1 cellular context compared by ENCODE assay signal in the genomic region with DNA sequence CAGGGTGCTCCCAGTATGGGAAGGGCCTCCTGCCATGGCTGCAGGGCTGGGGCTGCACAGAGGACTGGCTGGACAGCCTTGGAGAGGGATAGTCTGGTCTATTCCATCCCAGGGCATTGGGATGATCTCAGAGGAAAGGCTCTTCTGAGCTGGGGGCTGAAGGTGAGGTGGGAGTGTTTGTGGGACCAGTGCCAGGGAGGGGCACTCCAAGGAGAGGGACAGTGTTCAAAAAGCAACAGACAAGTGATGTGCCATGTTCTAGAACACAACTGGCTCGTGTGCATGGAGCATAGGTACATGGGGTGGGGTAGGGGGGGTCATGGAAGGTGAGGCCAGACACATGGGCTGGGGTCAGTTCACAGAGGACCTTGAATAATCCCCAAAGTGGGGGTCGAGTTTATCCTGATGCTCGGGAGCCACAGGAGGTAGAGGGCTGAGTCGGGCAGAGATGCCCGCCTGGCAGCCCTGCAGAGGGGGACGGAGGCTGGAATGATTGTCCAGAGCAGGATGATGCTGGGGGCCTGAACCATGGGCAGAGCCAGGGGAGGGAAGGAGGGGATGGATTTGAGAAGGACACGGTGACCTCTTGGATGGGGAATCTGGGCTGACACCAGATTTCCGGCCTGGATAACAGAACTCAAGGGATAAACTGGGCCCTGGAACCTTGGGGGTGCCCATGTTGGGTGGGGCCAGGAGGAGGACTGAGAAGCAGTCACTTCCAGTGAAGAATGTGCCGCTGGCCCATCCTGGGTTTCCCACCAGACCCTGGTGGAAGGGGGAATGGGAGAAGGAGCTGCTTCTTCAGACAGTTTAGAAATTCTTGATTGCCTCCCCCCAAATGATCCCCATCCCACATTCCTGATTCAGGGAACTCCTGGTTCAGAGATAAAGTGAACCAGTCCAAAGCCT.
TF ChIP-seq lines count a peak whose summit lies in the region.

No MANE protein-coding gene starts in this region.

TF ChIP-seq in H1, 55 proteins besides CTCF, POLR2A, EP300 and RAD21:
- TF ChIP-seq HDAC2 (IDR thresholded peaks at IDR 0.05; ENCODE audit: borderline replicate concordance in 1 of 2, low read depth in 2 of 2, low read length in 2 of 2) (no peak), RFX5 (IDR thresholded peaks at IDR 0.05; ENCODE audit: borderline replicate concordance, low read depth, low read length) (no peak), HDAC6 (IDR thresholded peaks at IDR 0.05; ENCODE audit: low read depth, low read length) (no peak)
- TF ChIP-seq, protein P1, sequence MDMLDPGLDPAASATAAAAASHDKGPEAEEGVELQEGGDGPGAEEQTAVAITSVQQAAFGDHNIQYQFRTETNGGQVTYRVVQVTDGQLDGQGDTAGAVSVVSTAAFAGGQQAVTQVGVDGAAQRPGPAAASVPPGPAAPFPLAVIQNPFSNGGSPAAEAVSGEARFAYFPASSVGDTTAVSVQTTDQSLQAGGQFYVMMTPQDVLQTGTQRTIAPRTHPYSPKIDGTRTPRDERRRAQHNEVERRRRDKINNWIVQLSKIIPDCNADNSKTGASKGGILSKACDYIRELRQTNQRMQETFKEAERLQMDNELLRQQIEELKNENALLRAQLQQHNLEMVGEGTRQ (IDR thresholded peaks at IDR 0.05; ENCODE audit: low read length), result no peak
TF ChIP-seq in H1: peak in this region for 0.
